In the genomic region with DNA sequence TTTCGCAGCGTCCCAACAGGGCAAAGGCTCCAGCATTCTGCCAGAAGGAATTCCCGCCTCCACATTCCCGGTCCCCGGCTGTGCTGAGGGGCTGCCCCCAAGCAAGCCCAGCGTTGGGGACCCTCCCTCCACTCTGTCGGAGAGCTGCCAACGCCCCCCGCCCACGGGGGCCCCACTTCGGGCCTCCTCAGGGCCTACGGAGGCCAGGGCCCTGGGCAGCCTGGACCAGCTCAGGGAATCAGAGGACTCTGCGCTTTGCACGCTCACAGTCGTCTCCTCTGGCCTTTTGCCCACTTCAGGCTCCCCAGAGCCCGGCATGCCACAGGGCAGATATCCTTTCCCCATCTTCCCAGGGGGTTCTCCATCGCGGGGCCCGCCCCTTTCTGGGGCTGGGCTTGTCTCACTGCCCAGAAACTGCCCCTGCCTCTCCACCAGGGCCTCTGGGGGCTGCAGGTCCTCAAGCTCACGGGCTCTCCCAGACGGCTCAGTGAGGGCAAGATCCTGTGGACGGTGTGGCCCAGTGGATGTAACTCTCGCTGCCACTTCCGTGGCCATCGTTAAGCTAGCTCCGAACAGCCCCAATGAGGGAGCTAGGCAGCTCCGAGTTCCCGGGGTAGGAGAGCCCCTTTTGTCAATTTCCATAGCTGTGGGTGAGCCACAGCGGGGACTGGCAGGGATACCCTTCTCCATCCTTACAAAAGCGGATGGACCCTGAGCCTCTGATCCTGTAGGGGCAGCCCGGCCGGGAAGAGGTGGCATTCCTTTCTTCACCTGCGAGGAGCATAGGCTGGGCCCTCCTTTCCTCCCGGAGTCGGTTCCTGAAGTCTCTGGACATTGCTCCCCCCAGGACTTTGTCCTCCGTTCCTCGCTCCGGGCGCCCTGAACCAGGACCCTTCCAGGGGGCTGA, we compare ENCODE assay signal across 8 cellular contexts. TPM values are rescaled to one million over a fixed set of nuclear protein-coding genes. Genes with fewer than 3 reads are reported as not detected.
DNase-seq lines count a peak whose midpoint lies in the region; ATAC-seq and TF ChIP-seq lines count a peak whose summit lies in the region.

No MANE protein-coding gene starts in this region.

- DNase-seq in H7 (peak; percentile 71), right atrium auricular region (ENCODE audit: low spot score) (no peak), sciatic nerve (ENCODE audit: low spot score) (no peak), WERI-Rb-1 (no peak), NCI-H82 treated with DMSO at 0.1 percent for 48 hours (lab: John Stamatoyannopoulos, UW; ENCODE audit: unreplicated experiment) (no peak), mesenteric fat pad (ENCODE audit: low spot score) (no peak)
- DNase-seq in activated T-cell treated with anti-CD3 and anti-CD28 coated beads, Interleukin-2, amount 50 U/mL, for 72 hours, result peak in 1 of 2 donors; percentile 32

- peak overlapping the region; percentile 80 for H3K27ac Mint-ChIP-seq in activated T-cell treated with anti-CD3 and anti-CD28 coated beads, Interleukin-2, amount 50 U/mL, for 72 hours

- H3K27me3 ChIP-seq in H7 (ENCODE audit: control insufficient read depth, insufficient read depth, low read length) (peaks cover 39% of the 10 kb centered on the region), right atrium auricular region (peaks cover 0 to 5% of the 10 kb centered on the region in 2 donors), WERI-Rb-1 (ENCODE audit: insufficient read depth, low read depth, severe bottlenecking) (no peaks in the 10 kb centered on the region)

- H3K4me1 ChIP-seq in right atrium auricular region, result peaks cover 0 to 35% of the 10 kb centered on the region in 2 donors

- intact Hi-C loops in sciatic nerve (cut with DNase I), result loop anchor here (5.0 kb wide), 1 partner anchor 84 kb away; no protein-coding TSS in a partner anchor

- peak overlapping the region; percentile 82 to 87 for H3K27ac ChIP-seq in right atrium auricular region
- no peak overlapping the region for H3K27ac ChIP-seq in WERI-Rb-1

- no peak for TF ChIP-seq CTCF in right atrium auricular region (IDR thresholded peaks at IDR 0.05)
- no peak for TF ChIP-seq CTCF in WERI-Rb-1 (IDR thresholded peaks at IDR 0.05; ENCODE audit: low read depth, low read length)

- peak overlapping the region; percentile 75 for H3K4me3 ChIP-seq in H7 (ENCODE audit: insufficient read depth, low read depth, low read length)
- peak overlapping the region; percentile 61 to 80 for H3K4me3 ChIP-seq in right atrium auricular region
- no peak overlapping the region for H3K4me3 ChIP-seq in WERI-Rb-1 (ENCODE audit: low read depth, low read length)

- H3K9me3 Mint-ChIP-seq in activated T-cell treated with anti-CD3 and anti-CD28 coated beads, Interleukin-2, amount 50 U/mL, for 72 hours, result no peaks in the 10 kb centered on the region

- peak in 1 of 2 donors; percentile 7 for ATAC-seq in activated T-cell treated with anti-CD3 and anti-CD28 coated beads, Interleukin-2, amount 50 U/mL, for 72 hours (replicated peaks in 1 of 2)
- ATAC-seq in sciatic nerve, result peak; percentile 25
- no peak for ATAC-seq in HG02763 (IDR thresholded peaks at IDR 0.05; ENCODE audit: unreplicated experiment)

- H3K36me3 Mint-ChIP-seq in activated T-cell treated with anti-CD3 and anti-CD28 coated beads, Interleukin-2, amount 50 U/mL, for 72 hours (ENCODE audit: insufficient read depth in 2 of 2), result peaks cover 16 to 30% of the 10 kb centered on the region in 2 donors

- H3K36me3 ChIP-seq in H7 (replicated peaks; ENCODE audit: control insufficient read depth, insufficient read depth, low read length), result no peaks in the 10 kb centered on the region
- H3K36me3 ChIP-seq in right atrium auricular region, result peaks cover 10% of the 10 kb centered on the region
- H3K36me3 ChIP-seq in WERI-Rb-1, result no peaks in the 10 kb centered on the region

- H3K9me3 ChIP-seq in right atrium auricular region (no peaks in the 10 kb centered on the region), WERI-Rb-1 (ENCODE audit: severe bottlenecking) (no peaks in the 10 kb centered on the region)

- peak overlapping the region; percentile 72 to 85 for H3K4me3 Mint-ChIP-seq in activated T-cell treated with anti-CD3 and anti-CD28 coated beads, Interleukin-2, amount 50 U/mL, for 72 hours

- no peaks in the 10 kb centered on the region for H3K27me3 Mint-ChIP-seq in activated T-cell treated with anti-CD3 and anti-CD28 coated beads, Interleukin-2, amount 50 U/mL, for 72 hours (ENCODE audit: low read depth)

- H3K4me1 Mint-ChIP-seq in activated T-cell treated with anti-CD3 and anti-CD28 coated beads, Interleukin-2, amount 50 U/mL, for 72 hours (ENCODE audit: low read depth), result peaks cover 68% of the 10 kb centered on the region

RNA-seq across cellular contexts. Expression of gene ITPKB, which starts 2.8 kb away (rescaled TPM):
- total RNA-seq in H7 (2014; rRNA removed; shearing (Covaris generic)), result 15.3 and 20.8 TPM in 2 replicates
- total RNA-seq in activated T-cell treated with anti-CD3 and anti-CD28 coated beads, Interleukin-2, amount 50 U/mL, for 72 hours, result 10 to 100 TPM; 50.7 to 58.0 TPM
- total RNA-seq in right atrium auricular region (10 to 100 TPM; 10.8 to 11.0 TPM), sciatic nerve (81.2 TPM), mesenteric fat pad (34.9 TPM)
